ENCODE assay signal across 17 cellular contexts in genomic region chr2:215612770-215613169, GRCh38.
DNase-seq lines count a peak whose midpoint lies in the region; ATAC-seq and TF ChIP-seq lines count a peak whose summit lies in the region.
"Had no signal": no experiment of that assay in that cellular context is flagged by ENCODE, and none has a peak within 500 bp of the region (broad histone marks: within the 10 kb centered on the region; RNA-seq: fewer than 3 reads in every experiment).

No MANE protein-coding gene starts in this region.

- TF ChIP-seq CTCF in AG04449 (IDR thresholded peaks at IDR 0.05; ENCODE audit: insufficient read depth, low read length, missing control alignments) (no peak), heart left ventricle (IDR thresholded peaks at IDR 0.05) (no peak)

- TF ChIP-seq POLR2A in heart left ventricle (IDR thresholded peaks at IDR 0.05): no peak

- peaks cover 0 to 5% (median 0%) of the 10 kb centered on the region in 12 donors for H3K9me3 ChIP-seq in heart left ventricle
- H3K9me3 ChIP-seq: stomach, uterus had no signal

- DNase-seq in AG04449 (ENCODE audit: low read depth, low spot score) (peak; percentile 76), astrocyte of the hippocampus (ENCODE audit: low read depth, low spot score) (peak; percentile 71), glomerular visceral epithelial cell (ENCODE audit: extremely low spot score) (peak; percentile 77), heart left ventricle (no peak)
- no peak for DNase-seq in activated CD4-positive, alpha-beta T cell treated with anti-CD3 and anti-CD28 coated beads, Interleukin-2, amount 50 U/mL, for 1 hour
- DNase-seq in effector CD4-positive, alpha-beta T cell: no peak
- DNase-seq: activated naive CD8-positive, alpha-beta T cell treated with anti-CD3 and anti-CD28 coated beads, Interleukin-2, amount 10 ng/mL, durations not matched to agents 7 days and 5 days; activated T-cell treated with anti-CD3 and anti-CD28 coated beads, Interleukin-2, amount 50 U/mL, for 24 hours; cerebellar nuclear complex; left colon; NCI-H1930; NCI-H510A; stomach; uterus had no signal

- CTCF ChIA-PET in AG04449 (lab: Yijun Ruan, JAX): interaction anchor here (1.1 to 1.6 kb wide), 3 partner anchors 11 to 158 kb away, joined by 3 to 5 read pairs (median 5); no protein-coding TSS in a partner anchor

- peak overlapping the region in 1 of 12 donors; percentile 18 for H3K27ac ChIP-seq in heart left ventricle
- H3K27ac ChIP-seq: epithelial cell of prostate, stomach, uterus had no signal

- no peaks in the 10 kb centered on the region for H3K36me3 ChIP-seq in heart left ventricle
- H3K36me3 ChIP-seq: stomach, uterus had no signal

- 87 to 91% (median 89%) methylated on average over 2 of the region's 2 CpGs for WGBS in heart left ventricle, 4 donors

- H3K4me1 ChIP-seq in heart left ventricle: peaks cover 0 to 24% (median 0%) of the 10 kb centered on the region in 12 donors
- H3K4me1 ChIP-seq: stomach, uterus had no signal

- H3K27me3 ChIP-seq in heart left ventricle: no peaks in the 10 kb centered on the region
- H3K27me3 ChIP-seq: stomach, uterus had no signal

- peak; percentile 57 for ATAC-seq in GM19463 (IDR thresholded peaks at IDR 0.05; ENCODE audit: unreplicated experiment)
- ATAC-seq in heart left ventricle: no peak
- ATAC-seq in GM18511 (IDR thresholded peaks at IDR 0.05; ENCODE audit: unreplicated experiment): no peak
- ATAC-seq: left colon had no signal

- H3K4me3 ChIP-seq in AG04449 (ENCODE audit: low read depth, low read length) (no peak overlapping the region), heart left ventricle (no peak overlapping the region)
- H3K4me3 ChIP-seq: stomach, uterus had no signal

- POLR2A ChIA-PET in AG04449 (lab: Yijun Ruan, JAX): interaction anchor here (0.9 kb wide), 1 partner anchor 203 kb away, joined by 3 read pairs; no protein-coding TSS in a partner anchor

- intact Hi-C loops in heart left ventricle (cut with DNase I): no loop called here

Comparison
In these comparisons a context has a peak if more than half of its experiments do, and no peak if none do; other contexts are left out.
1. DNase-seq: peak in AG04449 (single experiment), astrocyte of the hippocampus (single experiment) and glomerular visceral epithelial cell (single experiment); none in heart left ventricle (0 of 5), activated CD4-positive, alpha-beta T cell treated with anti-CD3 and anti-CD28 coated beads, Interleukin-2, amount 50 U/mL, for 1 hour (single experiment) and effector CD4-positive, alpha-beta T cell (single experiment).